1 cellular context compared by ENCODE assay signal in genomic region chr3:4416961-4417360, GRCh38.
TF ChIP-seq lines count a peak whose summit lies in the region.

No MANE protein-coding gene starts in this region.

TF ChIP-seq in HepG2, 621 proteins besides CTCF, POLR2A, EP300 and RAD21 (continued from another document):
- TF ChIP-seq PRDM15 (CRISPR knock-in tag; IDR thresholded peaks at IDR 0.05) = no peak
